ENCODE assay signal across 1 cellular context in genomic region chr7:98133621-98134266, GRCh38.
TF ChIP-seq lines count a peak whose summit lies in the region.

No MANE protein-coding gene starts in this region.

TF ChIP-seq in K562, 482 proteins besides CTCF, POLR2A, EP300 and RAD21 (continued from another document):
- no peak for TF ChIP-seq ZNF280B (CRISPR knock-in tag; IDR thresholded peaks at IDR 0.05)
- peak; percentile 27; the same call in 1 of the 2 replicates for TF ChIP-seq CREM (IDR thresholded peaks at IDR 0.05; ENCODE audit: low read depth)
- TF ChIP-seq ZNF639 (CRISPR knock-in tag; conservative IDR thresholded peaks at IDR 0.05 in 1 of 2, IDR thresholded peaks at IDR 0.05 in 1 of 2), result no peak
- TF ChIP-seq SREBF2 (CRISPR knock-in tag; IDR thresholded peaks at IDR 0.05), result no peak
- TF ChIP-seq SAFB (IDR thresholded peaks at IDR 0.05; ENCODE audit: borderline replicate concordance, low read depth, low read length), result no peak
- TF ChIP-seq MEIS2 (IDR thresholded peaks at IDR 0.05; ENCODE audit: partially characterized antibody), result peak; percentile 43
- TF ChIP-seq CREB1 (IDR thresholded peaks at IDR 0.05), result peak; percentile 32; the same call in 1 of the 2 replicates
- TF ChIP-seq CREB1 (CRISPR knock-in tag; IDR thresholded peaks at IDR 0.05), result no peak
- TF ChIP-seq, protein P1, sequence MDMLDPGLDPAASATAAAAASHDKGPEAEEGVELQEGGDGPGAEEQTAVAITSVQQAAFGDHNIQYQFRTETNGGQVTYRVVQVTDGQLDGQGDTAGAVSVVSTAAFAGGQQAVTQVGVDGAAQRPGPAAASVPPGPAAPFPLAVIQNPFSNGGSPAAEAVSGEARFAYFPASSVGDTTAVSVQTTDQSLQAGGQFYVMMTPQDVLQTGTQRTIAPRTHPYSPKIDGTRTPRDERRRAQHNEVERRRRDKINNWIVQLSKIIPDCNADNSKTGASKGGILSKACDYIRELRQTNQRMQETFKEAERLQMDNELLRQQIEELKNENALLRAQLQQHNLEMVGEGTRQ (CRISPR knock-in tag; IDR thresholded peaks at IDR 0.05), result no peak
- no peak for TF ChIP-seq HCFC1 (IDR thresholded peaks at IDR 0.05; ENCODE audit: low read depth, low read length)
- no peak for TF ChIP-seq NCOR1 (IDR thresholded peaks at IDR 0.05)
- TF ChIP-seq ZNF75A (CRISPR knock-in tag; IDR thresholded peaks at IDR 0.05), result no peak
- TF ChIP-seq SIX5 (IDR thresholded peaks at IDR 0.05; ENCODE audit: borderline replicate concordance in 1 of 2, insufficient read depth in 1 of 2, low read depth in 1 of 2, low read length in 2 of 2), result no peak
- no peak for TF ChIP-seq ATF1 (CRISPR knock-in tag; IDR thresholded peaks at IDR 0.05)
- peak; percentile 26 for TF ChIP-seq ATF1 (tag; IDR thresholded peaks at IDR 0.05)
- TF ChIP-seq, protein P2, sequence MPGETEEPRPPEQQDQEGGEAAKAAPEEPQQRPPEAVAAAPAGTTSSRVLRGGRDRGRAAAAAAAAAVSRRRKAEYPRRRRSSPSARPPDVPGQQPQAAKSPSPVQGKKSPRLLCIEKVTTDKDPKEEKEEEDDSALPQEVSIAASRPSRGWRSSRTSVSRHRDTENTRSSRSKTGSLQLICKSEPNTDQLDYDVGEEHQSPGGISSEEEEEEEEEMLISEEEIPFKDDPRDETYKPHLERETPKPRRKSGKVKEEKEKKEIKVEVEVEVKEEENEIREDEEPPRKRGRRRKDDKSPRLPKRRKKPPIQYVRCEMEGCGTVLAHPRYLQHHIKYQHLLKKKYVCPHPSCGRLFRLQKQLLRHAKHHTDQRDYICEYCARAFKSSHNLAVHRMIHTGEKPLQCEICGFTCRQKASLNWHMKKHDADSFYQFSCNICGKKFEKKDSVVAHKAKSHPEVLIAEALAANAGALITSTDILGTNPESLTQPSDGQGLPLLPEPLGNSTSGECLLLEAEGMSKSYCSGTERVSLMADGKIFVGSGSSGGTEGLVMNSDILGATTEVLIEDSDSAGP (CRISPR knock-in tag; IDR thresholded peaks at IDR 0.05), result no peak
- no peak for TF ChIP-seq BRD9 (IDR thresholded peaks at IDR 0.05; ENCODE audit: low read depth, partially characterized antibody)
- TF ChIP-seq ZNF184 (CRISPR knock-in tag; IDR thresholded peaks at IDR 0.05), result no peak
- TF ChIP-seq EP400 (IDR thresholded peaks at IDR 0.05), result no peak
- no peak for TF ChIP-seq PREB (CRISPR knock-in tag; IDR thresholded peaks at IDR 0.05)
- no peak for TF ChIP-seq ZNF282 (CRISPR knock-in tag; IDR thresholded peaks at IDR 0.05)
